Comparison of ENCODE assay signal across 20 cellular contexts in the genomic region with DNA sequence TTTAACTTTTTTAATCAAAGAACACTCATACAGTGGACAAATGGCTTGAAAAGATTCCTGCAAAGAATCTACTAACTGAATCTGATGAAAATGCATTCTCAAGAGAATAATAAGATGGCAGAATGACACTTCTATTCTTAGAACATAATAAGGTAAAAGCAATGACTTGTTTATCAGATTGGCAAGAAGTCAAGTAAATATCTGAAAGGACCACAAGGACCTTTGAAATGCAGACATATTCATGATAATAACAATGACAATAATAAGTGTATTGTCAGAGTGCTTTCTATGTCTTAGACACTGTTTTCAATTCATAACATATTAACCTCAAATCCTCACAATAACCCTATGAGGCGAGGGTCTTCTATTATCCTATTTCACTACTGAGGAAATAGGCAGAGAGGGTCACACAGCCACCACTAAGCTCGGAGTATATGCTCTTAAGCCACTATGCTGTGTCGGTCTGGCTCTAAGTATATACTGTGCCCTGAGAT. TPM values are rescaled to one million over a fixed set of nuclear protein-coding genes. Genes with fewer than 3 reads are reported as not detected.
A peak's percentile ranks its signal among the peaks of the same experiment; 100 is the strongest.
DNase-seq lines count a peak whose midpoint lies in the region; ATAC-seq, FAIRE-seq and TF ChIP-seq lines count a peak whose summit lies in the region.
"Had no signal": no experiment of that assay in that cellular context is flagged by ENCODE, and none has a peak within 500 bp of the region (broad histone marks: within the 10 kb centered on the region; RNA-seq: fewer than 3 reads in every experiment).

No MANE protein-coding gene starts in this region.

- dilution Hi-C loops in endothelial cell of umbilical vein (cut with MboI; ENCODE audit: extremely low pct_ligation_motif_present, low sequenced_read_pairs), result no loop called here

- no peak for TF ChIP-seq CTCF in VCaP (conservative IDR thresholded peaks at IDR 0.05)
- TF ChIP-seq CTCF in endothelial cell of umbilical vein (IDR thresholded peaks at IDR 0.05; ENCODE audit: extremely low read depth in 1 of 2, insufficient read depth in 1 of 2, low read depth in 1 of 2, low read length in 2 of 2), result no peak
- TF ChIP-seq CTCF in GM13977 (IDR thresholded peaks at IDR 0.05; ENCODE audit: extremely low read depth, insufficient read depth, missing control alignments), result no peak

- no peak for ATAC-seq in GM18873 (IDR thresholded peaks at IDR 0.05; ENCODE audit: low FRiP score, unreplicated experiment)
- ATAC-seq: CD8-positive, alpha-beta T cell; HCT116 had no signal

- POLR2A ChIA-PET in endothelial cell of umbilical vein (lab: Charles Lee), result no interaction called here

- H3K36me3 ChIP-seq in BLaER1 (peaks cover 64% of the 10 kb centered on the region), HAP-1 (replicated peaks) (peaks cover 6% of the 10 kb centered on the region; the same call in 1 of the 2 replicates), endothelial cell of umbilical vein (ENCODE audit: control insufficient read depth in 2 of 2, extremely low read depth in 1 of 2, insufficient read depth in 2 of 2, low read length in 2 of 2) (no peaks in the 10 kb centered on the region)

- H3K27me3 ChIP-seq in BLaER1 (no peaks in the 10 kb centered on the region), HAP-1 (ENCODE audit: low read depth) (no peaks in the 10 kb centered on the region), endothelial cell of umbilical vein (ENCODE audit: control insufficient read depth in 2 of 2, insufficient read depth in 2 of 2, low read length in 2 of 2) (no peaks in the 10 kb centered on the region)

- H3K4me2 ChIP-seq in BLaER1, result peak overlapping the region; percentile 76
- H3K4me2 ChIP-seq in endothelial cell of umbilical vein (ENCODE audit: insufficient read depth, low read length), result no peak overlapping the region

- H3K9me3 ChIP-seq in BLaER1 (no peaks in the 10 kb centered on the region), HAP-1 (no peaks in the 10 kb centered on the region), endothelial cell of umbilical vein (replicated peaks; ENCODE audit: control insufficient read depth, insufficient read depth, low read length) (no peaks in the 10 kb centered on the region)
- H3K9me3 ChIP-seq: Caco-2 had no signal

- BruUV-seq in endothelial cell of umbilical vein (replicated peaks; lab: Mats Ljungman, UMichigan), result no TSS peak

- 0 out of 2 replicates have a peak overlapping the region, but pooled peaks have one; percentile 34 for H3K9ac ChIP-seq in BLaER1
- no peak overlapping the region for H3K9ac ChIP-seq in endothelial cell of umbilical vein (replicated peaks; ENCODE audit: extremely low read depth, insufficient read depth, low read length)
- H3K9ac ChIP-seq: GM23248 had no signal

- intact Hi-C loops in endothelial cell of umbilical vein (cut with micrococcal nuclease), result loop anchor here (1.0 kb wide), 5 partner anchors 137 to 633 kb away; no protein-coding TSS in a partner anchor

- DNase-seq in HAP-1 (ENCODE audit: low spot score in 2 of 2) (peak; percentile 49 to 95), endothelial cell of umbilical vein (ENCODE audit: low read depth, low spot score) (peak; percentile 3), T-helper 2 cell (no peak), GM13977 (ENCODE audit: low spot score) (no peak)
- DNase-seq: Caco-2; CD4-positive, CD25-positive, alpha-beta regulatory T cell; CD8-positive, alpha-beta T cell; DMS 273 treated with DMSO at 0.1 percent for 48 hours; DMS79; EL; GDM1; GM23248; H7 had no signal

- H3K4me3 ChIP-seq in BLaER1 (no peak overlapping the region), HAP-1 (no peak overlapping the region), endothelial cell of umbilical vein (replicated peaks in 1 of 3; ENCODE audit: insufficient read depth in 1 of 3, low read depth in 1 of 3, low read length in 3 of 3) (no peak overlapping the region)
- H3K4me3 ChIP-seq: GM12878, GM23248 had no signal

- in situ Hi-C loops in HAP-1 (cut with MboI; ENCODE audit: low sequenced_read_pairs) (loop anchor here (10.0 to 25.0 kb wide), 2 partner anchors 531 to 628 kb away; partner anchors contain the start of gene CACNB2), GM13977 (cut with MboI; ENCODE audit: low pct_unique_long_range_greater_than_20kb, low sequenced_read_pairs, unreplicated experiment) (loop anchor here (25.0 kb wide), 2 partner anchors 506 to 631 kb away; no protein-coding TSS in a partner anchor)

- H4K20me1 ChIP-seq in BLaER1 (no peaks in the 10 kb centered on the region), endothelial cell of umbilical vein (replicated peaks; ENCODE audit: control insufficient read depth, extremely low read depth, insufficient read depth, low read length) (no peaks in the 10 kb centered on the region)

- TF ChIP-seq POLR2A in endothelial cell of umbilical vein (IDR thresholded peaks at IDR 0.05; ENCODE audit: low read depth, low read length), result no peak

- H3K27ac ChIP-seq in BLaER1 (0 out of 2 replicates have a peak overlapping the region, but pooled peaks have one; percentile 12), VCaP (peak overlapping the region; percentile 27), endothelial cell of umbilical vein (ENCODE audit: insufficient read depth, low read depth, low read length) (no peak overlapping the region)
- H3K27ac ChIP-seq: C4-2B, GM23248 had no signal

- CTCF ChIA-PET in endothelial cell of umbilical vein (lab: Charles Lee), result interaction anchor here (0.9 to 4.0 kb wide), 10 partner anchors 10 to 610 kb away, joined by 3 to 46 read pairs (median 4); partner anchors contain the start of genes HACD1 and ST8SIA6

- no peak overlapping the region for H2AFZ ChIP-seq in endothelial cell of umbilical vein (ENCODE audit: low read depth, low read length)
- H2AFZ ChIP-seq: GM23248 had no signal

- H3K4me1 ChIP-seq in BLaER1 (peaks cover 63% of the 10 kb centered on the region), HAP-1 (peaks cover 21% of the 10 kb centered on the region), endothelial cell of umbilical vein (ENCODE audit: control insufficient read depth, extremely low read depth, insufficient read depth, low read length) (peaks cover 6% of the 10 kb centered on the region)
- H3K4me1 ChIP-seq: Caco-2 had no signal

- no peak for FAIRE-seq in endothelial cell of umbilical vein (lab: Jason Lieb, UNC)
- FAIRE-seq: GM12878, H1 had no signal

- no peaks in the 10 kb centered on the region for H3K9me1 ChIP-seq in endothelial cell of umbilical vein (replicated peaks; ENCODE audit: control insufficient read depth, extremely low read depth, insufficient read depth, low read length)

- H3K79me2 ChIP-seq in endothelial cell of umbilical vein (ENCODE audit: control insufficient read depth, insufficient read depth, low read length), result no peaks in the 10 kb centered on the region

TF ChIP-seq in endothelial cell of umbilical vein, 7 proteins besides CTCF, POLR2A, EP300 and RAD21:
- TF ChIP-seq MYC (IDR thresholded peaks at IDR 0.05; ENCODE audit: low read depth, low read length) (no peak), GATA2 (IDR thresholded peaks at IDR 0.05; ENCODE audit: insufficient read depth, insufficient read length, low read depth, low read length) (peak; percentile 16)

RNA-seq across cellular contexts. Expression of gene HACD1, which starts 10.6 kb away (rescaled TPM):
- 25.2 and 26.6 TPM in 2 replicates for total RNA-seq in endothelial cell of umbilical vein
- polyA plus RNA-seq in endothelial cell of umbilical vein, result 16.1 and 17.4 TPM in 2 replicates
- 13.7 and 14.5 TPM in 2 replicates for polyA plus RNA-seq in endothelial cell of umbilical vein (2011; cell fraction: cytosol; rRNA removed)
- 15.1 and 19.3 TPM in 2 replicates for polyA plus RNA-seq in endothelial cell of umbilical vein (2011; cell fraction: nucleus; rRNA removed)
- polyA plus RNA-seq in endothelial cell of umbilical vein (2012), result 9.9 and 10.9 TPM in 2 replicates
- 17.3 and 26.9 TPM in 2 replicates for polyA minus RNA-seq in endothelial cell of umbilical vein
- polyA minus RNA-seq in endothelial cell of umbilical vein (2011; cell fraction: cytosol; rRNA and poly(A)+ RNA removed), result 14.2 TPM
- 9.3 and 11.8 TPM in 2 replicates for polyA minus RNA-seq in endothelial cell of umbilical vein (2011; cell fraction: nucleus; rRNA and poly(A)+ RNA removed)
- total RNA-seq: CD8-positive, alpha-beta T cell had no signal

RNA-seq across cellular contexts. Expression of gene STAM, which starts 37.4 kb away (rescaled TPM):
- 20.0 and 20.6 TPM in 2 replicates for total RNA-seq in endothelial cell of umbilical vein
- polyA plus RNA-seq in endothelial cell of umbilical vein, result 16.1 and 17.7 TPM in 2 replicates
- 16.5 and 18.4 TPM in 2 replicates for polyA plus RNA-seq in endothelial cell of umbilical vein (2011; cell fraction: cytosol; rRNA removed)
- polyA plus RNA-seq in endothelial cell of umbilical vein (2011; cell fraction: nucleus; rRNA removed), result 24.6 and 25.9 TPM in 2 replicates
- polyA plus RNA-seq in endothelial cell of umbilical vein (2012), result 16.6 and 22.2 TPM in 2 replicates
- polyA minus RNA-seq in endothelial cell of umbilical vein, result 25.6 and 27.7 TPM in 2 replicates
- polyA minus RNA-seq in endothelial cell of umbilical vein (2011; cell fraction: cytosol; rRNA and poly(A)+ RNA removed), result 8.6 TPM
- polyA minus RNA-seq in endothelial cell of umbilical vein (2011; cell fraction: nucleus; rRNA and poly(A)+ RNA removed), result 56.6 and 59.0 TPM in 2 replicates

Comparison
In these comparisons a context has a peak if more than half of its experiments do, and no peak if none do; other contexts are left out.
1. DNase-seq: peak in HAP-1 (2 of 2) and endothelial cell of umbilical vein (single experiment); none in T-helper 2 cell (0 of 5) and GM13977 (single experiment).